ENCODE assay signal across 13 cellular contexts in the genomic region with DNA sequence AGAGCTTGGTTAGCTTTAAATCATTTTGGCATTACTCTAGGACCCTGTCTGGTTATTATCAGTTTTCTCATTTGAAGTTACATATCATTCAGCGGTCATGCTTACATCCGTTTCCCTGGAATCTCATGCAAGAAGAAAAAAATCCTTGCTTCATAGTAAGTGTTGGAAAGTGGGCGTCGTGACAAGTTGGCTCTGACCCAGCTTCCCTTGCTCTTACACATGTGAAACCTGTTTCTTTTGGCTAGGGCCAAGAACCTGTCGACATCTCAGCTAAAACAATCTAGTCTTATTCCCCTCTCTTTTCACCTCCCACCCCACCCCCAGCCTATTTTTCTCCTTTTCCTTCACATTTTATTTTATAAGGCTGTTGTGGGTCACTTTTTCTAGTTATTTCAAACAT. TPM values are rescaled to one million over a fixed set of nuclear protein-coding genes. Genes with fewer than 3 reads are reported as not detected.
DNase-seq lines count a peak whose midpoint lies in the region; ATAC-seq and TF ChIP-seq lines count a peak whose summit lies in the region.
"Had no signal": no experiment of that assay in that cellular context is flagged by ENCODE, and none has a peak within 500 bp of the region (broad histone marks: within the 10 kb centered on the region; RNA-seq: fewer than 3 reads in every experiment).

No MANE protein-coding gene starts in this region.

- H3K4me3 ChIP-seq in hepatocyte: no peak overlapping the region
- H3K4me3 ChIP-seq: GM12878 had no signal

- no peaks in the 10 kb centered on the region for H3K36me3 ChIP-seq in hepatocyte (replicated peaks; ENCODE audit: insufficient read depth, low read depth)

- H3K4me2 ChIP-seq in hepatocyte: no peak overlapping the region

- H2AFZ ChIP-seq in hepatocyte: no peak overlapping the region

- peak; percentile 83 for ATAC-seq in sciatic nerve
- ATAC-seq: GM12878; stimulated activated naive B cell treated with anti-CD40 and anti-IgM and Interleukin-4, amounts not matched to agents 10 μg/mL and 1 μg/mL and 100 μg/mL, for 72 hours had no signal

- H3K9me3 ChIP-seq in hepatocyte (ENCODE audit: low read depth): no peaks in the 10 kb centered on the region

- no peak overlapping the region for H3K27ac ChIP-seq in hepatocyte

- TF ChIP-seq CTCF in hepatocyte (IDR thresholded peaks at IDR 0.05; ENCODE audit: poor library complexity): no peak

- 59% methylated on average over 5 of the region's 5 CpGs for WGBS in hepatocyte (ENCODE audit: low lambda C conversion rate, missing lambda C conversion rate)

- no peaks in the 10 kb centered on the region for H4K20me1 ChIP-seq in hepatocyte (ENCODE audit: insufficient read depth, poor library complexity, severe bottlenecking)

- H3K9me2 ChIP-seq in hepatocyte (replicated peaks; ENCODE audit: insufficient read depth): no peaks in the 10 kb centered on the region

- peaks cover 22% of the 10 kb centered on the region for H3K4me1 ChIP-seq in hepatocyte (ENCODE audit: insufficient read depth)

- no peaks in the 10 kb centered on the region for H3K27me3 ChIP-seq in hepatocyte

- peak; percentile 9 for DNase-seq in NCI-H2171 (lab: John Stamatoyannopoulos, UW)
- peak; percentile 20 for DNase-seq in cerebellar cortex (ENCODE audit: low spot score)
- peak; percentile 66 for DNase-seq in hepatocyte (ENCODE audit: low spot score)
- peak; percentile 87 for DNase-seq in sciatic nerve (ENCODE audit: low spot score)
- DNase-seq in AML-193 (lab: John Stamatoyannopoulos, UW): no peak
- DNase-seq in kidney glomerular epithelial cell (lab: John Stamatoyannopoulos, UW): no peak
- DNase-seq in activated CD4-positive, alpha-beta T cell treated with anti-CD3 and anti-CD28 coated beads for 48 hours: no peak
- DNase-seq in amniotic stem cell (lab: John Stamatoyannopoulos, UW): no peak
- DNase-seq: activated T-cell treated with anti-CD3 and anti-CD28 coated beads, Interleukin-2, amount 50 U/mL, for 24 hours; CD8-positive, alpha-beta memory T cell; stimulated activated CD4-positive, alpha-beta T cell treated with anti-CD3 and anti-CD28 coated beads, Interleukin-15, amount 100 ng/mL, for 24 hours; stimulated activated naive B cell treated with anti-CD40 and anti-IgM and Interleukin-4, amounts not matched to agents 10 μg/mL and 1 μg/mL and 100 μg/mL, for 72 hours had no signal

- intact Hi-C loops in sciatic nerve (cut with DNase I): no loop called here

- peaks cover 78% of the 10 kb centered on the region for H3K79me2 ChIP-seq in hepatocyte

RNA-seq across cellular contexts. Expression of gene ANKS1A, which starts 45.5 kb away (rescaled TPM):
- total RNA-seq in hepatocyte (18.5 and 25.4 TPM in 2 replicates), sciatic nerve (49.7 TPM)
- 15.9 and 17.5 TPM in 2 replicates for polyA plus RNA-seq in hepatocyte

RNA-seq across cellular contexts. Expression of gene TAF11, which starts 46.7 kb away (rescaled TPM):
- total RNA-seq in hepatocyte: 43.9 and 47.6 TPM in 2 replicates
- 33.1 and 38.6 TPM in 2 replicates for polyA plus RNA-seq in hepatocyte
- total RNA-seq in sciatic nerve: 18.7 TPM

Comparison
In these comparisons a context has a peak if more than half of its experiments do, and no peak if none do; other contexts are left out.
1. DNase-seq: peak in NCI-H2171 (single experiment), cerebellar cortex (single experiment), hepatocyte (single experiment) and sciatic nerve (single experiment); none in AML-193 (0 of 2), kidney glomerular epithelial cell (single experiment), activated CD4-positive, alpha-beta T cell treated with anti-CD3 and anti-CD28 coated beads for 48 hours (single experiment) and amniotic stem cell (single experiment).